In the genomic region with DNA sequence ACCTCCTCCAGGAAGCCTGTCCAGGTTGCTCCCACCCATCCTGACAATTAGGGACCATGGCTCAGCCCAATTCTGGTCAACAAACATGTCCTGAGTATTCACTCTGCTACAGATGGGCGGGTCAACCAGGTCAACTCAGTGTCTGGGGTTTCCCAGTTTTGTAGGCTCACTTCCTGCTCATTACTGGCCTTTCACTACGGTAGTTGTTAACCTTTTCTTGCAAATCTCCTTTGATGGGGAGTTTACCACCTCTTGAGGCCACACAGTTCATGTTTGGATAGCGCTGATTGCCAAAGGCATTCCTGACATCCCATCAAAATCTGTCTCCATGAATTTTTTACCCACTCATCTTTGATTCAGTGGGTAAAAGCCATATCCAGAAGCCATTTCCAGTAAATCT, we compare ENCODE assay signal across 1 cellular context.
A peak's percentile ranks its signal among the peaks of the same experiment; 100 is the strongest.
TF ChIP-seq lines count a peak whose summit lies in the region.

No MANE protein-coding gene starts in this region.

TF ChIP-seq in GM12878, 131 proteins besides CTCF, POLR2A, EP300 and RAD21 (continued from another document):
- TF ChIP-seq CUX1 (IDR thresholded peaks at IDR 0.05; ENCODE audit: insufficient replicate concordance, low read depth, low read length) (no peak), FOS (IDR thresholded peaks at IDR 0.05; ENCODE audit: borderline replicate concordance, extremely low read depth, insufficient read length) (no peak), GATAD2B (conservative IDR thresholded peaks at IDR 0.05; ENCODE audit: low read depth) (no peak), USF2 (IDR thresholded peaks at IDR 0.05; ENCODE audit: borderline replicate concordance, low read depth, low read length) (no peak), RB1 (IDR thresholded peaks at IDR 0.05; ENCODE audit: borderline replicate concordance) (no peak), YY1 (IDR thresholded peaks at IDR 0.05; ENCODE audit: low read depth, low read length) (no peak), NR2F1 (conservative IDR thresholded peaks at IDR 0.05) (peak; percentile 97), ZNF217 (IDR thresholded peaks at IDR 0.05) (no peak), HCFC1 (IDR thresholded peaks at IDR 0.05; ENCODE audit: low read length) (no peak), ETV6 (conservative IDR thresholded peaks at IDR 0.05 in 1 of 2, IDR thresholded peaks at IDR 0.05 in 1 of 2; ENCODE audit: borderline replicate concordance in 1 of 2, low read depth in 1 of 2) (peak in 1 of 2 experiments; percentile 38; a peak in 1 of 4 replicates), SKIL (IDR thresholded peaks at IDR 0.05; ENCODE audit: low read depth, poor library complexity, severe bottlenecking) (no peak), NR2C1 (IDR thresholded peaks at IDR 0.05) (peak; percentile 31; the same call in 1 of the 2 replicates), IKZF2 (IDR thresholded peaks at IDR 0.05) (peak; percentile 69 to 70; a peak in 2 of 4 replicates), FOXM1 (IDR thresholded peaks at IDR 0.05; ENCODE audit: low read depth, low read length) (no peak), MAX (IDR thresholded peaks at IDR 0.05; ENCODE audit: low read depth, low read length) (no peak), RELA (IDR thresholded peaks at IDR 0.05; ENCODE audit: borderline replicate concordance, partially characterized antibody) (peak; percentile 15)
